Comparison of ENCODE assay signal across 12 cellular contexts in the genomic region with DNA sequence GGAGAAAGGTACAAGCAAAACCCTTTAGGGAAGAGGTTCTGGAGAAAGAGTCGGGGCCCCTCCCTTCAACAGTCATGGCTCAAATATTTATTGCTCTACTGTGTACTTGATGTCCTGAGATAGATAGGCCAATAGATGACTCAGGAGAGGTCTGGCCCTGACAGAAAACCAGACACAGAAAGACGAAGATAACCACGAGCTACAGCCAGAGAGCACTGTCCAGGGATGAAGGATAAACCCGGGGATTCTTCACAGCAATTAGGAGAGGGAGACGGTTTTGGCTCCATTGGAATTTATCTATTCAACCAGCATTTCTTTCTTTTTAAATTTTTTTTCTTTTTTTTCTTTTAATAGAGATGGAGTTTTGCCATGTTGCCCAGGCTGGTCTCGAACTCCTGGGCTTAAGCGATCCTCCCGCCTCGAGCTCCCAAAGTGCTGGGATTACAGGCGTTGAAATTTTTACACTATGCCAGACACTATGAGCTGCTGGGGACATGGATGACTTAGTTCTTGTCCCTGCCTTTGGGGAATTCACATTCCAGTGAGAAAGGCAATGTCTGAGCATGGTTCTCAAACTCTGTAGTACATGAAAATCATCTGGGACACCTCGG. TPM values are rescaled to one million over a fixed set of nuclear protein-coding genes. Genes with fewer than 3 reads are reported as not detected.
A peak's percentile ranks its signal among the peaks of the same experiment; 100 is the strongest.
DNase-seq lines count a peak whose midpoint lies in the region; ATAC-seq and TF ChIP-seq lines count a peak whose summit lies in the region.
"Had no signal": no experiment of that assay in that cellular context is flagged by ENCODE, and none has a peak within 500 bp of the region (broad histone marks: within the 10 kb centered on the region; RNA-seq: fewer than 3 reads in every experiment).

No MANE protein-coding gene starts in this region.

- POLR2A ChIA-PET in PC-3 (lab: Charles Lee; ENCODE audit: unreplicated experiment), result interaction anchor here (0.6 to 0.7 kb wide), 2 partner anchors 9 to 29 kb away, joined by 3 to 5 read pairs; no protein-coding TSS in a partner anchor

- H3K4me2 ChIP-seq in PC-3 (ENCODE audit: low read length), result peak overlapping the region; percentile 69
- peak overlapping the region; percentile 41 for H3K4me2 ChIP-seq in fibroblast of lung (ENCODE audit: extremely low read depth, insufficient read depth, low read length)
- H3K4me2 ChIP-seq: neural progenitor cell had no signal

- H3F3A ChIP-seq in PC-3 (ENCODE audit: low read length, unreplicated experiment), result peaks cover 4% of the 10 kb centered on the region

- H4K20me1 ChIP-seq in PC-3 (ENCODE audit: low read length) (no peaks in the 10 kb centered on the region), fibroblast of lung (ENCODE audit: control insufficient read depth, extremely low read depth, insufficient read depth, low read length) (no peaks in the 10 kb centered on the region)

- no peak for TF ChIP-seq POLR2A in gastrocnemius medialis (IDR thresholded peaks at IDR 0.05)

- intact Hi-C loops in PC-3 (cut with micrococcal nuclease) (loop anchor here (5.0 kb wide), 1 partner anchor 33 kb away; the partner anchor contains the start of gene IL17RC), gastrocnemius medialis (cut with DNase I; ENCODE audit: low total_unique reads) (no loop called here)

- H2AFZ ChIP-seq in PC-3 (ENCODE audit: low read length) (0 out of 2 replicates have a peak overlapping the region, but pooled peaks have one; percentile 22), fibroblast of lung (ENCODE audit: low read length) (no peak overlapping the region)
- H2AFZ ChIP-seq: neural progenitor cell had no signal

- peaks cover 15% of the 10 kb centered on the region for H3K4me1 ChIP-seq in PC-3 (ENCODE audit: insufficient read depth, low read length)
- H3K4me1 ChIP-seq in fibroblast of lung (ENCODE audit: control insufficient read depth, extremely low read depth, insufficient read depth, low read length), result peaks cover 5% of the 10 kb centered on the region
- no peaks in the 10 kb centered on the region for H3K4me1 ChIP-seq in gastrocnemius medialis
- H3K4me1 ChIP-seq: neural progenitor cell had no signal

- H3K9me3 ChIP-seq in PC-3 (ENCODE audit: low read length) (no peaks in the 10 kb centered on the region), fibroblast of lung (ENCODE audit: control insufficient read depth, insufficient read depth, low read depth, low read length) (no peaks in the 10 kb centered on the region), gastrocnemius medialis (no peaks in the 10 kb centered on the region)
- H3K9me3 ChIP-seq: heart right ventricle had no signal

- DNase-seq in ELF-1 (ENCODE audit: low read depth, low spot score), result peak; percentile 87
- peak; percentile 96 for DNase-seq in PC-3
- peak; percentile 77 to 88 for DNase-seq in fibroblast of lung (ENCODE audit: low read depth in 2 of 2)
- DNase-seq in gastrocnemius medialis, result peak; percentile 19 to 39
- DNase-seq in stimulated activated CD4-positive, alpha-beta T cell treated with anti-CD3 and anti-CD28 coated beads, Interleukin-4, amount 100 ng/mL, for 24 hours, result no peak
- DNase-seq in pons (ENCODE audit: low spot score), result no peak
- DNase-seq in NCI-H2196 (lab: John Stamatoyannopoulos, UW; ENCODE audit: unreplicated experiment), result no peak
- DNase-seq: activated naive CD8-positive, alpha-beta T cell treated with anti-CD3 and anti-CD28 coated beads, Interleukin-2, amount 10 ng/mL, durations not matched to agents 7 days and 5 days; heart right ventricle; NCI-H446 had no signal

- peak overlapping the region; percentile 72 for H3K27ac ChIP-seq in PC-3 (ENCODE audit: low read length)
- peak overlapping the region; percentile 43 for H3K27ac ChIP-seq in fibroblast of lung (ENCODE audit: insufficient read depth, low read length)
- H3K27ac ChIP-seq in gastrocnemius medialis, result peak overlapping the region in 2 of 4 donors; percentile 41 to 57
- H3K27ac ChIP-seq: heart right ventricle, neural progenitor cell had no signal

- H3K36me3 ChIP-seq in PC-3 (ENCODE audit: low read depth, low read length) (no peaks in the 10 kb centered on the region), fibroblast of lung (ENCODE audit: control insufficient read depth, insufficient read depth, low read length) (no peaks in the 10 kb centered on the region), gastrocnemius medialis (no peaks in the 10 kb centered on the region)
- H3K36me3 ChIP-seq: heart right ventricle, neural progenitor cell had no signal

- H3K4me3 ChIP-seq in PC-3 (ENCODE audit: low read length), result no peak overlapping the region
- no peak overlapping the region for H3K4me3 ChIP-seq in fibroblast of lung (replicated peaks in 1 of 4; ENCODE audit: control extremely low read depth in 1 of 4, insufficient read depth in 1 of 4, low read depth in 3 of 4, low read length in 4 of 4)
- H3K4me3 ChIP-seq in gastrocnemius medialis, result no peak overlapping the region
- H3K4me3 ChIP-seq: heart right ventricle, neural progenitor cell had no signal

- H3K79me2 ChIP-seq in PC-3 (ENCODE audit: low read length) (no peaks in the 10 kb centered on the region), fibroblast of lung (ENCODE audit: control insufficient read depth, insufficient read depth, low read length) (no peaks in the 10 kb centered on the region)

- BruUV-seq in PC-3 (replicated peaks; lab: Mats Ljungman, UMichigan), result TSS peak; percentile 99

- H3K9ac ChIP-seq in PC-3 (ENCODE audit: low read length) (no peak overlapping the region), fibroblast of lung (ENCODE audit: insufficient read depth, low read length) (no peak overlapping the region)
- H3K9ac ChIP-seq: neural progenitor cell had no signal

- CTCF ChIA-PET in PC-3 (lab: Charles Lee), result interaction anchor here (0.6 kb wide), 1 partner anchor 41 kb away, joined by 6 read pairs; no protein-coding TSS in a partner anchor

- no peaks in the 10 kb centered on the region for H3K9me2 ChIP-seq in PC-3 (replicated peaks; ENCODE audit: low read length)

- no peak for TF ChIP-seq CTCF in PC-3 (conservative IDR thresholded peaks at IDR 0.05; ENCODE audit: low read depth, low read length)
- TF ChIP-seq CTCF in fibroblast of lung (conservative IDR thresholded peaks at IDR 0.05 in 1 of 2, IDR thresholded peaks at IDR 0.05 in 1 of 2; ENCODE audit: low read depth in 1 of 2, low read length in 2 of 2), result no peak
- TF ChIP-seq CTCF in gastrocnemius medialis (IDR thresholded peaks at IDR 0.05 in 4 of 5, conservative IDR thresholded peaks at IDR 0.05 in 1 of 5), result no peak

- in situ Hi-C loops in gastrocnemius medialis (cut with MboI; ENCODE audit: low sequenced_read_pairs in 4 of 4), result no loop called here

- ATAC-seq in PC-3, result peak; percentile 98
- peak; percentile 77 to 95 for ATAC-seq in gastrocnemius medialis
- ATAC-seq in HG02571 (IDR thresholded peaks at IDR 0.05; ENCODE audit: unreplicated experiment), result no peak

- H3K27me3 ChIP-seq in PC-3 (ENCODE audit: low read length), result no peaks in the 10 kb centered on the region
- H3K27me3 ChIP-seq in fibroblast of lung (ENCODE audit: control insufficient read depth, insufficient read depth, low read length), result no peaks in the 10 kb centered on the region
- H3K27me3 ChIP-seq in gastrocnemius medialis, result no peaks in the 10 kb centered on the region
- H3K27me3 ChIP-seq: heart right ventricle, neural progenitor cell had no signal

RNA-seq across cellular contexts. Expression of gene CIDEC, which starts 4.6 kb away (rescaled TPM):
- total RNA-seq in PC-3 (2014; rRNA removed) (not detected in 2 replicates), fibroblast of lung (0.17 TPM in 1 of 2 replicates, not detected in the other), gastrocnemius medialis (10 to 100 TPM in 1 of 4 donors, 1 to 10 TPM in 3; 1.4 to 13.4 (median 3.5) TPM)
- polyA plus RNA-seq in fibroblast of lung, result 0.08 TPM in 1 of 2 replicates, not detected in the other
- polyA plus RNA-seq in fibroblast of lung (2012), result not detected in 2 replicates
- not detected in 2 replicates for polyA minus RNA-seq in fibroblast of lung (ENCODE audit: low replicate concordance)
- total RNA-seq: activated naive CD8-positive, alpha-beta T cell treated with anti-CD3 and anti-CD28 coated beads, Interleukin-2, amount 10 ng/mL, durations not matched to agents 7 days and 5 days had no signal

RNA-seq across cellular contexts. Expression of gene JAGN1, which starts 5.8 kb away (rescaled TPM):
- total RNA-seq in PC-3 (2014; rRNA removed) (32.5 and 34.1 TPM in 2 replicates), fibroblast of lung (30.6 and 33.9 TPM in 2 replicates), gastrocnemius medialis (10 to 100 TPM; 42.8 to 96.4 (median 67.0) TPM)
- 36.6 and 44.9 TPM in 2 replicates for polyA plus RNA-seq in fibroblast of lung
- polyA plus RNA-seq in fibroblast of lung (2012), result 26.0 and 35.1 TPM in 2 replicates
- 31.1 and 42.0 TPM in 2 replicates for polyA minus RNA-seq in fibroblast of lung (ENCODE audit: low replicate concordance)

RNA-seq across cellular contexts. Expression of gene IL17RE, which starts 18.0 kb away (rescaled TPM):
- total RNA-seq in PC-3 (2014; rRNA removed), result 4.0 and 4.7 TPM in 2 replicates
- total RNA-seq in fibroblast of lung, result 0.26 and 0.99 TPM in 2 replicates
- 1.9 and 2.6 TPM in 2 replicates for polyA plus RNA-seq in fibroblast of lung
- 2.0 and 3.1 TPM in 2 replicates for polyA plus RNA-seq in fibroblast of lung (2012)
- 7.4 and 11.1 TPM in 2 replicates for polyA minus RNA-seq in fibroblast of lung (ENCODE audit: low replicate concordance)
- total RNA-seq in gastrocnemius medialis, result 1 to 10 TPM in 1 of 4 donors, under 1 TPM in 2, not detected in 1; 0.20 to 1.5 (median 0.64) TPM

RNA-seq across cellular contexts. Expression of gene IL17RC, which starts 32.2 kb away (rescaled TPM):
- total RNA-seq in PC-3 (2014; rRNA removed) (116 and 138 TPM in 2 replicates), fibroblast of lung (17.5 and 21.3 TPM in 2 replicates), gastrocnemius medialis (10 to 100 TPM; 14.8 to 67.3 (median 47.2) TPM)
- polyA plus RNA-seq in fibroblast of lung, result 14.5 and 17.1 TPM in 2 replicates
- polyA plus RNA-seq in fibroblast of lung (2012), result 20.7 and 21.2 TPM in 2 replicates
- polyA minus RNA-seq in fibroblast of lung (ENCODE audit: low replicate concordance), result 46.9 and 57.3 TPM in 2 replicates

RNA-seq across cellular contexts. Expression of gene RPUSD3, which starts 40.9 kb away (rescaled TPM):
- total RNA-seq in PC-3 (2014; rRNA removed), result 54.1 and 76.1 TPM in 2 replicates
- total RNA-seq in fibroblast of lung, result 16.2 and 22.1 TPM in 2 replicates
- polyA plus RNA-seq in fibroblast of lung, result 17.3 and 29.9 TPM in 2 replicates
- 19.7 and 35.4 TPM in 2 replicates for polyA plus RNA-seq in fibroblast of lung (2012)
- polyA minus RNA-seq in fibroblast of lung (ENCODE audit: low replicate concordance), result 26.0 and 51.6 TPM in 2 replicates
- 10 to 100 TPM; 72.7 to 96.7 (median 75.5) TPM for total RNA-seq in gastrocnemius medialis

Comparison
In these comparisons a context has a peak if more than half of its experiments do, and no peak if none do; other contexts are left out.
1. DNase-seq: peak in ELF-1 (single experiment), PC-3 (single experiment), fibroblast of lung (2 of 2) and gastrocnemius medialis (2 of 2); none in stimulated activated CD4-positive, alpha-beta T cell treated with anti-CD3 and anti-CD28 coated beads, Interleukin-4, amount 100 ng/mL, for 24 hours (single experiment), pons (single experiment) and NCI-H2196 (single experiment).